Comparison of ENCODE assay signal across 8 cellular contexts in the genomic region with DNA sequence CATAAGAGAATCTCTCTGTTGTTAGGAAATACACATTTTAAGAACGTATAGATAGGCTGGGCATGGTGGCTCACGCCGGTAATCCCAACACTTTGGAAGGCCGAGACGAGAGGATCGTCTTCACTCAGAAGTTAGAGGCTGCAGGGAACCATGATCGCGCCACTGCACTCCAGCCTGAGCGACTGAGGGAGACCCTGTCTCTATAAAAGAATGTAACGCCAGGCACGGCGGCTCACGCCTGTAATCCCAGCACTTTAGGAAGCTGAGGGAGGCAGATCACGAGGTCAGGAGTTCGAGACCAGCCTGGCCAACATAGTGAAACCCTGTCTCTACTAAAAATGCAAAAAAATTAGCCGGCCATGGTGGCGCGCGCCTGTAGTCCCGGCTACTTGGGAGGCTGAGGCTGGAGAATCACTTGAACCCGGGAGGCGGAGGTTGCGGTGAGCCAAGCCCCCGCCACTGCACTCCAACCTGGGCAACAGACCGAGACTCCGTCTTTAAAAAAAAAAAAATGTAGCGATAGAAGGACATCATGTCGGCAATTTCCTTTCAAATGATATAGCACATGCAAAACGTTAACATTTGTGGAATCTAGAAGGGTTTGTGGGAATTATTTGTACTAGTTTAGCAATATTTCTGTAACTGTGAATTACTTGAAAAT.
A peak's percentile ranks its signal among the peaks of the same experiment; 100 is the strongest.
DNase-seq lines count a peak whose midpoint lies in the region; ATAC-seq and TF ChIP-seq lines count a peak whose summit lies in the region.

No MANE protein-coding gene starts in this region.

- peak overlapping the region; percentile 97 for H3K4me3 ChIP-seq in AG04449 (ENCODE audit: low read depth, low read length)
- H3K4me3 ChIP-seq in KMS-11 (IDR thresholded peaks at IDR 0.05; ENCODE audit: insufficient read depth, low read depth, low read length): peak overlapping the region; percentile 32
- peak overlapping the region; percentile 93 to 97 for H3K4me3 ChIP-seq in muscle layer of duodenum (ENCODE audit: low read depth in 1 of 2, low read length in 2 of 2)

- CTCF ChIA-PET in AG04449 (lab: Yijun Ruan, JAX): no interaction called here

- H3K36me3 ChIP-seq in KMS-11 (ENCODE audit: insufficient read depth) (no peaks in the 10 kb centered on the region; the same call in 1 of the 2 replicates), muscle layer of duodenum (ENCODE audit: control insufficient read depth in 1 of 2, insufficient read depth in 2 of 2, low read length in 2 of 2) (peaks cover 15 to 28% of the 10 kb centered on the region in 2 donors)

- no peak for ATAC-seq in GM18498 (IDR thresholded peaks at IDR 0.05; ENCODE audit: unreplicated experiment)

- H4K20me1 ChIP-seq in KMS-11 (ENCODE audit: insufficient read depth): no peaks in the 10 kb centered on the region

- POLR2A ChIA-PET in AG04449 (lab: Yijun Ruan, JAX): interaction anchor here (0.7 to 1.4 kb wide), 7 partner anchors 9 to 743 kb away, joined by 3 to 5 read pairs (median 4); a partner anchor contains a TSS

- H3K9me3 ChIP-seq in muscle layer of duodenum (ENCODE audit: control insufficient read depth in 1 of 2, low read length in 2 of 2): no peaks in the 10 kb centered on the region

- H3K27ac ChIP-seq in KMS-11 (peak overlapping the region; percentile 67), cingulate gyrus (ENCODE audit: low read depth, low read length) (peak overlapping the region; percentile 89), muscle layer of duodenum (ENCODE audit: low read length) (peak overlapping the region; percentile 87)

- H3K9ac ChIP-seq in KMS-11: peak overlapping the region; percentile 90; the same call in 1 of the 2 replicates

- DNase-seq in AG04449 (ENCODE audit: low read depth, low spot score) (no peak), COR-L47 (lab: John Stamatoyannopoulos, UW) (no peak), COLO829 (ENCODE audit: low spot score) (no peak)
- no peak for DNase-seq in stimulated activated naive CD4-positive, alpha-beta T cell (lab: John Stamatoyannopoulos, UW)

- TF ChIP-seq CTCF in AG04449 (IDR thresholded peaks at IDR 0.05; ENCODE audit: insufficient read depth, low read length, missing control alignments): no peak
- no peak for TF ChIP-seq CTCF in KMS-11 (conservative IDR thresholded peaks at IDR 0.05; ENCODE audit: low read depth, low read length)

- no peaks in the 10 kb centered on the region for H3K27me3 ChIP-seq in KMS-11 (ENCODE audit: insufficient read depth, low read depth)
- H3K27me3 ChIP-seq in muscle layer of duodenum (ENCODE audit: low read depth, low read length): no peaks in the 10 kb centered on the region

- peak overlapping the region; percentile 60; the same call in 1 of the 2 replicates for H3K4me2 ChIP-seq in KMS-11

- H2AFZ ChIP-seq in KMS-11 (ENCODE audit: low read depth): peak overlapping the region; percentile 83

- H3K4me1 ChIP-seq in KMS-11 (ENCODE audit: low read depth, poor library complexity, severe bottlenecking): peaks cover 17% of the 10 kb centered on the region
- H3K4me1 ChIP-seq in muscle layer of duodenum (ENCODE audit: control insufficient read depth in 1 of 2, insufficient read depth in 2 of 2, low read length in 2 of 2): peaks cover 9 to 43% of the 10 kb centered on the region in 2 donors

- H3K79me2 ChIP-seq in KMS-11 (ENCODE audit: insufficient read depth, low read depth): peaks cover 31% of the 10 kb centered on the region

Comparison
In these comparisons a context has a peak if more than half of its experiments do, and no peak if none do; other contexts are left out.
1. H3K4me3 ChIP-seq: peak in every context shown above with its lines; median percentile 97 in AG04449; 95 in muscle layer of duodenum; 32 in KMS-11.